Comparison of ENCODE assay signal across 13 cellular contexts in the genomic region with DNA sequence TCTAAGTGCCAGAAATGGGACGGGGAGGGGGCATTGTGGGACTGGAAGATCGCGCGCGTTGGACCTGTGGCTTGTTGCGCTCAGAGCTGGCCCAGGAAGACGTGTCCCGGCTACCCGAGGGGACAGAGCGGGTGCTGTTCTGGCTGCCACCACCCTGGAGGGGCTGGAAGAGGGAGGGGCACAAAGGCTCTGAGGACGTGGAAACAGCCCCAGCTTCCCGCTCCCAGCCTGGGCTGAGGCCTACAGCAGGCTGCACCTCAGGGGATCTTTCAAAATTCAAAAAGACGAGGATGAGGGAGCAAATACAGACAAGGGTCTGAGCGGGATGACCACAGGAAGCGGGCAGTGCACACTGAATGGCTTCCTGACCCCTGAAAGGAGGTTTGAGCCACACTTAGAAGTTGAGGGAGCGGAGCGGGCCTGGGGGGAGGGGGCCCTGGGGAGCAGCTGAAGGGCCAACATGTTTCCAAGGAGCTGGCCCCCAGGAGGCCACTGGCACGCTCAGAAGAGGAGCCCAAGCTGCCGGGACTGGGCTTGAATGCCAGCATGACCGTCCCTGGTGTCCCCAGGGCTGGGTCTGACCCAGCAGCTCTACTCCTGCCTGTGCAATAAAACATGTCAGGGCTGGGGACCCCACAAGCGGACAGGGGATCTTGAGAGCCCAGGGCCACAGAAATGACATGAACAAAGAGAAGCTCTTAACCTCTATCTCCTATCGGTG. TPM values are rescaled to one million over a fixed set of nuclear protein-coding genes. Genes with fewer than 3 reads are reported as not detected.
DNase-seq lines count a peak whose midpoint lies in the region; ATAC-seq and TF ChIP-seq lines count a peak whose summit lies in the region.
"Had no signal": no experiment of that assay in that cellular context is flagged by ENCODE, and none has a peak within 500 bp of the region (broad histone marks: within the 10 kb centered on the region; RNA-seq: fewer than 3 reads in every experiment).

No MANE protein-coding gene starts in this region.

- H3K9ac ChIP-seq in BLaER1 treated with 17β-estradiol and CSF1 and Interleukin-3, amounts not matched to agents 10 nM and 100 nM: no peak overlapping the region
- H3K9ac ChIP-seq: parathyroid adenoma had no signal

- no peaks in the 10 kb centered on the region; a peak in 1 of 22 replicates for H4K20me1 ChIP-seq in BLaER1 treated with 17β-estradiol and CSF1 and Interleukin-3, amounts not matched to agents 10 nM and 100 nM

- DNase-seq in HAP-1 (ENCODE audit: low spot score in 2 of 2): no peak
- no peak for DNase-seq in effector memory CD8-positive, alpha-beta T cell
- DNase-seq in MG63: no peak
- DNase-seq: DMS153, NCI-H1930 had no signal

- H3K4me2 ChIP-seq in BLaER1 treated with 17β-estradiol and CSF1 and Interleukin-3, amounts not matched to agents 10 nM and 100 nM: peak overlapping the region in 10 of 11 experiments; percentile 38 to 60 (median 48); a peak in 15 of 22 replicates

- TF ChIP-seq CTCF in nephron (IDR thresholded peaks at IDR 0.05; ENCODE audit: unreplicated experiment in 3 of 3): no peak

- H3K27me3 ChIP-seq in BLaER1 treated with 17β-estradiol and CSF1 and Interleukin-3, amounts not matched to agents 10 nM and 100 nM: peaks cover 29 to 63% (median 50%) of the 10 kb centered on the region in 11 experiments
- H3K27me3 ChIP-seq in HAP-1 (ENCODE audit: low read depth) (no peaks in the 10 kb centered on the region), MG63 (no peaks in the 10 kb centered on the region)

- no peak overlapping the region for H3K27ac ChIP-seq in BLaER1 treated with 17β-estradiol and CSF1 and Interleukin-3, amounts not matched to agents 10 nM and 100 nM
- H3K27ac ChIP-seq: HL-60, parathyroid adenoma had no signal

- H3K27ac Mint-ChIP-seq in effector memory CD8-positive, alpha-beta T cell: peak overlapping the region; percentile 56 to 59
- H3K27ac Mint-ChIP-seq in nephron: no peak overlapping the region

- H3K36me3 ChIP-seq in BLaER1 treated with 17β-estradiol and CSF1 and Interleukin-3, amounts not matched to agents 10 nM and 100 nM: no peaks in the 10 kb centered on the region
- H3K36me3 ChIP-seq in HAP-1 (replicated peaks) (no peaks in the 10 kb centered on the region), MG63 (no peaks in the 10 kb centered on the region)

- in situ Hi-C loops in HAP-1 (cut with MboI; ENCODE audit: low sequenced_read_pairs): no loop called here

- no peaks in the 10 kb centered on the region for H3K9me3 Mint-ChIP-seq in effector memory CD8-positive, alpha-beta T cell
- H3K9me3 Mint-ChIP-seq in nephron: no peaks in the 10 kb centered on the region

- no peaks in the 10 kb centered on the region for H3K36me3 Mint-ChIP-seq in effector memory CD8-positive, alpha-beta T cell (ENCODE audit: insufficient read depth)
- no peaks in the 10 kb centered on the region for H3K36me3 Mint-ChIP-seq in nephron (ENCODE audit: low read depth)

- peak overlapping the region in 2 of 10 experiments; percentile 42 to 62; a peak in 3 of 20 replicates for H3K4me3 ChIP-seq in BLaER1 treated with 17β-estradiol and CSF1 and Interleukin-3, amounts not matched to agents 10 nM and 100 nM
- peak overlapping the region; percentile 37; the same call in 1 of the 2 replicates for H3K4me3 ChIP-seq in HAP-1
- no peak overlapping the region for H3K4me3 ChIP-seq in MG63

- H3K4me1 ChIP-seq in BLaER1 treated with 17β-estradiol and CSF1 and Interleukin-3, amounts not matched to agents 10 nM and 100 nM: peaks cover 7 to 31% (median 15%) of the 10 kb centered on the region in 10 experiments
- peaks cover 2% of the 10 kb centered on the region; the same call in 1 of the 2 replicates for H3K4me1 ChIP-seq in HAP-1

- H3K27me3 Mint-ChIP-seq in effector memory CD8-positive, alpha-beta T cell: peaks cover 6 to 9% of the 10 kb centered on the region in 2 donors
- H3K27me3 Mint-ChIP-seq in nephron (ENCODE audit: low read depth): peaks cover 63% of the 10 kb centered on the region

- no peak for ATAC-seq in effector memory CD8-positive, alpha-beta T cell (replicated peaks)
- ATAC-seq in HG03025 (IDR thresholded peaks at IDR 0.05; ENCODE audit: low FRiP score, unreplicated experiment) (no peak), GM21526 (IDR thresholded peaks at IDR 0.05; ENCODE audit: low FRiP score, unreplicated experiment) (no peak), HG03196 (IDR thresholded peaks at IDR 0.05; ENCODE audit: unreplicated experiment) (no peak)

- H3K4me3 Mint-ChIP-seq in effector memory CD8-positive, alpha-beta T cell: peak overlapping the region; percentile 68 to 75
- H3K4me3 Mint-ChIP-seq in nephron: peak overlapping the region; percentile 30 to 66 (median 64)

- peaks cover 8 to 11% of the 10 kb centered on the region in 2 donors for H3K4me1 Mint-ChIP-seq in effector memory CD8-positive, alpha-beta T cell (ENCODE audit: low read depth in 2 of 2)
- no peaks in the 10 kb centered on the region for H3K4me1 Mint-ChIP-seq in nephron

- peaks cover 0 to 6% (median 0%) of the 10 kb centered on the region in 11 experiments; a peak in 5 of 22 replicates for H3K9me3 ChIP-seq in BLaER1 treated with 17β-estradiol and CSF1 and Interleukin-3, amounts not matched to agents 10 nM and 100 nM (replicated peaks in 1 of 11)
- no peaks in the 10 kb centered on the region for H3K9me3 ChIP-seq in HAP-1
- no peaks in the 10 kb centered on the region for H3K9me3 ChIP-seq in MG63

RNA-seq across cellular contexts. Expression of a gene that starts 1.3 kb away (rescaled TPM):
- not detected in 2 replicates for total RNA-seq in MG63 (2014; rRNA removed; shearing (Covaris generic); ENCODE audit: low replicate concordance)
- total RNA-seq: bronchial epithelial cell had no signal

RNA-seq across cellular contexts. Expression of a gene that starts 11.8 kb away (rescaled TPM):
- not detected in 2 replicates for total RNA-seq in MG63 (2014; rRNA removed; shearing (Covaris generic); ENCODE audit: low replicate concordance)
- total RNA-seq: bronchial epithelial cell had no signal

RNA-seq across cellular contexts. Expression of a gene that starts 26.8 kb away (rescaled TPM):
- 44.1 and 63.8 TPM in 2 replicates for total RNA-seq in MG63 (2014; rRNA removed; shearing (Covaris generic); ENCODE audit: low replicate concordance)

RNA-seq across cellular contexts. Expression of a gene that starts 29.3 kb away (rescaled TPM):
- not detected in 2 replicates for total RNA-seq in MG63 (2014; rRNA removed; shearing (Covaris generic); ENCODE audit: low replicate concordance)

Comparison
In these comparisons a context has a peak if more than half of its experiments do, and no peak if none do; other contexts are left out.
1. H3K27ac Mint-ChIP-seq: peak in effector memory CD8-positive, alpha-beta T cell (2 of 2); none in nephron (0 of 3).